ENCODE assay signal across 17 cellular contexts in the genomic region with DNA sequence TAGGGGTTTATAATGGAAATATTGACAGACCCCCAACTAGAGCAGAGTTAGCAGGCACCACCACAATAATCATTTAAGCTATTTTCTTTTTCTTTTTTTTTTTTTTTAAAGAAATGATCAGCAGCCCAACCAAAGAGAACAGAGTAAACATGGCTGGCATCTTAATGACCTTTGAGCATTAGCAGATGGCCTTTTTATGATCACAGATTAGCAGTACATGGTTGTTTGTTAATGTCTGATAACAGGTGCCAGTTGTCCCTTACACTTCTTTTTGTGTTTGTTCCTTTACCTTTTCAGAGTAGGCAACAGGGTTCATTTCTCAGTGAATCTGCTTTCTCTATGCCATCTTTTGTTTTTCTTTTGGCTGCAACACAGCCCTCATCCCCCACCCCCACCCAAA.
"Had no signal": no experiment of that assay in that cellular context is flagged by ENCODE, and none has a peak within 500 bp of the region (broad histone marks: within the 10 kb centered on the region; RNA-seq: fewer than 3 reads in every experiment).

No MANE protein-coding gene starts in this region.

- H3K4me1 ChIP-seq: colonic mucosa, spleen, upper lobe of left lung had no signal

- H3K36me3 Mint-ChIP-seq: activated naive CD8-positive, alpha-beta T cell; brain had no signal

- H3K4me3 ChIP-seq: colonic mucosa, ovary, spleen, upper lobe of left lung had no signal

- ATAC-seq: activated T-cell treated with anti-CD3 and anti-CD28 coated beads, Interleukin-2, amount 50 U/mL, for 72 hours; esophagus mucosa; sciatic nerve; stimulated activated naive CD8-positive, alpha-beta T cell treated with anti-CD3 and anti-CD28 coated beads, Interleukin-15, amount 100 ng/mL, for 72 hours had no signal

- H3K9me3 Mint-ChIP-seq: activated CD4-positive, alpha-beta T cell treated with anti-CD3 and anti-CD28 coated beads, Interleukin-2, amount 10 ng/mL, durations not matched to agents 24 days and 14 days; activated T-cell treated with anti-CD3 and anti-CD28 coated beads, Interleukin-2, amount 50 U/mL, for 72 hours; stimulated activated naive CD8-positive, alpha-beta T cell treated with anti-CD3 and anti-CD28 coated beads, Interleukin-15, amount 100 ng/mL, for 72 hours had no signal

- H3K9me3 ChIP-seq: colonic mucosa, ovary, spleen, upper lobe of left lung had no signal

- H3K27me3 Mint-ChIP-seq: activated CD4-positive, alpha-beta T cell treated with anti-CD3 and anti-CD28 coated beads, Interleukin-2, amount 10 ng/mL, durations not matched to agents 24 days and 14 days; activated naive CD8-positive, alpha-beta T cell; brain; stimulated activated naive CD8-positive, alpha-beta T cell treated with anti-CD3 and anti-CD28 coated beads, Interleukin-15, amount 100 ng/mL, for 72 hours had no signal

- H3K4me3 Mint-ChIP-seq: activated CD4-positive, alpha-beta T cell treated with anti-CD3 and anti-CD28 coated beads, Interleukin-2, amount 10 ng/mL, durations not matched to agents 24 days and 14 days; activated naive CD8-positive, alpha-beta T cell; activated T-cell treated with anti-CD3 and anti-CD28 coated beads, Interleukin-2, amount 50 U/mL, for 72 hours; brain; stimulated activated naive CD8-positive, alpha-beta T cell treated with anti-CD3 and anti-CD28 coated beads, Interleukin-15, amount 100 ng/mL, for 72 hours had no signal

- H3K27me3 ChIP-seq: colonic mucosa, ovary, spleen, upper lobe of left lung had no signal

- H3K27ac Mint-ChIP-seq: activated CD4-positive, alpha-beta T cell treated with anti-CD3 and anti-CD28 coated beads, Interleukin-2, amount 10 ng/mL, durations not matched to agents 24 days and 14 days; activated naive CD8-positive, alpha-beta T cell; activated T-cell treated with anti-CD3 and anti-CD28 coated beads, Interleukin-2, amount 50 U/mL, for 72 hours; stimulated activated naive CD8-positive, alpha-beta T cell treated with anti-CD3 and anti-CD28 coated beads, Interleukin-15, amount 100 ng/mL, for 72 hours had no signal

- H3K4me1 Mint-ChIP-seq: activated CD4-positive, alpha-beta T cell treated with anti-CD3 and anti-CD28 coated beads, Interleukin-2, amount 10 ng/mL, durations not matched to agents 24 days and 14 days; stimulated activated naive CD8-positive, alpha-beta T cell treated with anti-CD3 and anti-CD28 coated beads, Interleukin-15, amount 100 ng/mL, for 72 hours had no signal

- H3K27ac ChIP-seq: colonic mucosa, ovary, spleen, upper lobe of left lung had no signal

- DNase-seq: activated CD4-positive, alpha-beta T cell treated with anti-CD3 and anti-CD28 coated beads, Interleukin-2, amount 10 ng/mL, durations not matched to agents 24 days and 14 days; activated CD4-positive, CD25-positive, alpha-beta regulatory T cell; activated CD8-positive, alpha-beta memory T cell treated with anti-CD3 and anti-CD28 coated beads, Interleukin-2, amount 50 U/mL, for 48 hours; activated gamma-delta T cell treated with Interleukin-2 at 50 U/mL for 16 hours; activated T-cell treated with anti-CD3 and anti-CD28 coated beads, Interleukin-2, amount 50 U/mL, for 72 hours; amygdala; central memory CD4-positive, alpha-beta T cell; colonic mucosa; midbrain; ovary; spleen; stimulated activated naive CD8-positive, alpha-beta T cell treated with anti-CD3 and anti-CD28 coated beads, Interleukin-15, amount 100 ng/mL, for 72 hours; upper lobe of left lung had no signal

- H3K36me3 ChIP-seq: colonic mucosa, ovary, spleen, upper lobe of left lung had no signal
